Comparison of ENCODE assay signal across 8 cellular contexts in the genomic region with DNA sequence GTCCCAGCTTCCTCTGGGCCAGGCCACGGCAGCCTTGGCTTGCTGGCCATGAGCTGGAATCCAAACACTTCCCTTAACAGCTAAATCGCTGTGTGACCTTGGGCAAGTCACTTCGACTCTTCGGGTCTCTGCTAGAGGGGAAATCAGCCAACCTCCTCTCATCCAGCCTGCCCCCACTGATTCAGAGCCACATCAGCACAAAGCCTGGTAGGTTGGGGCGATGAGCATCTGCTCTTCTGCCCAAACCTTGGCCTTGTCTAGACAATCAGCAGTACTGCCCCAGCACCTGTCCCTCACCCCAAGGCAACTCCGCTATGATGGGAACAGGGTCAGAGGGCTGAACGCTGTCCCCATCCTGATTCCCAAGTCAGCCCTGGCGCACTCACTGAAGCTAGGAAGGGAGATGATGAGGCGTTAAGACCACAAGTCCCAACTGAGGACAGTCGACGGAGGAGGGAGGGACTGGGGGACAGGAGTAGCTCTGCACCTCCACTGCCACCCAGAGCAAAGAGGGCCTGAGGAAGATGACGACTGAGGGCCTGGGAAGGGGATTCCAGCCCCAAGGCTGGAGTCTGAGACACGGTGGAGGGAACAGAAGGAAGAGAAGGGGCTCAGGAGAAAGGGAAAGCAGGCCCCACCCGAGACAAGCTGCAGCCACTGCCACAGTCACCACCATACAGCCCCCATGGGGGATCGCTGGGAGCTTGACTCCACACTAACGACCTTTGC. TPM values are rescaled to one million over a fixed set of nuclear protein-coding genes. Genes with fewer than 3 reads are reported as not detected.
DNase-seq lines count a peak whose midpoint lies in the region; ATAC-seq and TF ChIP-seq lines count a peak whose summit lies in the region.

No MANE protein-coding gene starts in this region.

- DNase-seq in AG04449 (ENCODE audit: low read depth, low spot score) (no peak), mesothelial cell of epicardium (ENCODE audit: low spot score in 2 of 2, unreplicated experiment in 2 of 2) (no peak), AG20443 (ENCODE audit: low spot score) (no peak), anterior cingulate cortex (lab: John Stamatoyannopoulos, UW) (no peak)

- H3K4me3 Mint-ChIP-seq in brain (peak overlapping the region; percentile 89 to 95 (median 90)), mesothelial cell of epicardium (peak overlapping the region; percentile 77)

- H3K36me3 Mint-ChIP-seq in brain = no peaks in the 10 kb centered on the region
- H3K36me3 Mint-ChIP-seq in mesothelial cell of epicardium = no peaks in the 10 kb centered on the region

- H3K9me3 Mint-ChIP-seq in brain = no peaks in the 10 kb centered on the region
- no peaks in the 10 kb centered on the region for H3K9me3 Mint-ChIP-seq in mesothelial cell of epicardium

- H3K4me1 Mint-ChIP-seq in brain (peaks cover 50% of the 10 kb centered on the region), mesothelial cell of epicardium (peaks cover 32% of the 10 kb centered on the region)

- no peak for TF ChIP-seq CTCF in AG04449 (IDR thresholded peaks at IDR 0.05; ENCODE audit: insufficient read depth, low read length, missing control alignments)
- TF ChIP-seq CTCF in brain (conservative IDR thresholded peaks at IDR 0.05) = no peak
- no peak for TF ChIP-seq CTCF in mesothelial cell of epicardium (IDR thresholded peaks at IDR 0.05; ENCODE audit: unreplicated experiment)

- peaks cover 2% of the 10 kb centered on the region for H3K27me3 Mint-ChIP-seq in brain
- H3K27me3 Mint-ChIP-seq in mesothelial cell of epicardium (ENCODE audit: low read depth) = no peaks in the 10 kb centered on the region

- ATAC-seq in HG02588 (IDR thresholded peaks at IDR 0.05; ENCODE audit: unreplicated experiment) = peak; percentile 3
- no peak for ATAC-seq in GM18519 (IDR thresholded peaks at IDR 0.05; ENCODE audit: low FRiP score, unreplicated experiment)
- ATAC-seq in HG03139 (IDR thresholded peaks at IDR 0.05; ENCODE audit: unreplicated experiment) = no peak

- POLR2A ChIA-PET in AG04449 (lab: Yijun Ruan, JAX) = interaction anchor here (1.5 kb wide), 1 partner anchor 14 kb away, joined by 3 read pairs; no protein-coding TSS in a partner anchor

- CTCF ChIA-PET in AG04449 (lab: Yijun Ruan, JAX) = no interaction called here

- peak overlapping the region; percentile 44 to 89 (median 85) for H3K27ac Mint-ChIP-seq in brain
- H3K27ac Mint-ChIP-seq in mesothelial cell of epicardium = peak overlapping the region; percentile 75

- H3K4me3 ChIP-seq in AG04449 (ENCODE audit: low read depth, low read length) = peak overlapping the region; percentile 74

RNA-seq across cellular contexts. Expression of a gene that starts 1.3 kb away (rescaled TPM):
- 28.9 TPM for polyA plus RNA-seq in brain (ENCODE audit: insufficient read depth, low read depth, low replicate concordance)
- 46.6 to 49.9 TPM (median 46.9 TPM) in 3 replicates for total RNA-seq in mesothelial cell of epicardium

RNA-seq across cellular contexts. Expression of a gene that starts 39.2 kb away (rescaled TPM):
- 22.1 TPM for polyA plus RNA-seq in brain (ENCODE audit: insufficient read depth, low read depth, low replicate concordance)
- total RNA-seq in mesothelial cell of epicardium = 0.47 to 0.62 TPM (median 0.58 TPM) in 3 replicates
